ENCODE assay signal across 20 cellular contexts in the genomic region with DNA sequence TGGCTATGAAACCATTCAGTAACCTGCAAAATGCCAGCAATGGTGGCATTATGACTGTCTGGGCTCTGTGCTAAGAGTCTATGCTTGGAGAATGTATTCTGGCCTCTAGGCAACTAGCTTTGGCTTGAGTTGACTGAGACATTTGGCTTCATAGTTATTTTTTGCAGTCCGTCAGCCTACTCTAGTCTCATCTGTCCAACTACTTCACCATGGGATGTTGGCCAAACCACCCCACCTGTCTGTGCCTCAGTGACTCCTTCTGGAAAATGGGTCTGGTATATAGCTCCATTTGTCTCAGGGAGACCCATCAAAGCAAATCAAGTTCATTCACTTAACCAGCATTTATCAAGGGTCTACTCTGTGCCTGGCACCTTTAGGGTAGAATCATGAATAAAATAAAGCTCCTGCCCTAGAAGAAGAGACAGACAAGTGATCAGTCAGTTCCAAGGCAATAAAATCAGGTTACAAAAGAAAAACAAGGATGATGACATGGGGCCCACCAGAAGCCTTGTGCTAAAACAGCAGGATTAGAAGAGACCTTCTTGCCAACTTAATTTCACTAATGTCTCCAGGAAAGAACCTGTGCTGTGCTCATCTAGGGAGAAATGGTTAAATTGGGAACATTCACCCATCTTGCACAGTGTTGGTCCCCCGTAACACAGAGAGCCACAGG.
"Had no signal": no experiment of that assay in that cellular context is flagged by ENCODE, and none has a peak within 500 bp of the region (broad histone marks: within the 10 kb centered on the region; RNA-seq: fewer than 3 reads in every experiment).

No MANE protein-coding gene starts in this region.

- H3K27ac Mint-ChIP-seq: immature natural killer cell, natural killer cell had no signal

- H3K36me3 ChIP-seq: gastrocnemius medialis, heart right ventricle, ovary, right atrium auricular region, stomach, thoracic aorta, transverse colon had no signal

- H3K36me3 Mint-ChIP-seq: immature natural killer cell, natural killer cell had no signal

- H3K4me1 ChIP-seq: right atrium auricular region had no signal

- H3K27me3 ChIP-seq: dorsolateral prefrontal cortex, gastrocnemius medialis, heart right ventricle, ovary, right atrium auricular region, stomach, transverse colon had no signal

- DNase-seq: cortex of kidney; dorsolateral prefrontal cortex; effector CD8-positive, alpha-beta T cell; gastrocnemius medialis; heart right ventricle; immature natural killer cell; kidney; left cardiac atrium; left ventricle myocardium superior; natural killer cell; small intestine; stimulated activated CD4-positive, alpha-beta T cell treated with anti-CD3 and anti-CD28 coated beads, Interleukin-12 subunit alpha, Interleukin-12 subunit beta, amount 100 ng/mL, for 4 hours; stimulated activated naive CD4-positive, alpha-beta T cell had no signal

- H3K4me3 ChIP-seq: gastrocnemius medialis, heart right ventricle, lung, ovary, right atrium auricular region, stomach, transverse colon had no signal

- H3K27ac ChIP-seq: gastrocnemius medialis, heart right ventricle, ovary, right atrium auricular region had no signal

- H3K9me3 ChIP-seq: gastrocnemius medialis, heart right ventricle, ovary, right atrium auricular region, stomach, thoracic aorta, transverse colon had no signal

- H3K9me3 Mint-ChIP-seq: immature natural killer cell, natural killer cell, neural crest cell had no signal

- ATAC-seq: gastrocnemius medialis, left cardiac atrium, natural killer cell had no signal

- H3K4me1 Mint-ChIP-seq: immature natural killer cell, natural killer cell had no signal

- H3K4me3 Mint-ChIP-seq: immature natural killer cell, natural killer cell had no signal
